Comparison of ENCODE assay signal across 21 cellular contexts in the genomic region with DNA sequence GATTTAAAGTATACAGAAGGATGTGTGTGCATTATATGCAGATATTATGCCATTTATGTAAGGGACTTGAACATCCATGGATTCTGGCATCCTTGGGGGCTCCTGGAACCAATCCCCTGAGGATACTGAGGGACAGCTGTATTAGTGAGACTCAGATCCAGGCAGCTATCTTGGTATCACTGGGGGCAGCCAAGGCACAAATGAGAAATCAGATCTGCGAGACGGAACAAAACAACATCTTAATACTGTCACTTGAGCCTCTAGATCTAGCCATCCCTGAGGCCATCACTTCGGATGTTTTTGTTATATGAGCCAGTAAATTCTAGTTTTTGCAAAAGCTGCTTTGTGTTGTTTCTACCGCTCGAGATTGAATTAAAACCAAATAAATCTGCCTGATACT.
"Had no signal": no experiment of that assay in that cellular context is flagged by ENCODE, and none has a peak within 500 bp of the region (broad histone marks: within the 10 kb centered on the region; RNA-seq: fewer than 3 reads in every experiment).

No MANE protein-coding gene starts in this region.

- H3K27ac ChIP-seq: brain microvascular endothelial cell, gastroesophageal sphincter, left lung, lower lobe of right lung, ovary, prostate gland, uterus, WERI-Rb-1 had no signal

- H3K9me3 ChIP-seq: gastroesophageal sphincter, left lung, lower lobe of right lung, ovary, prostate gland, uterus had no signal

- H3K4me3 ChIP-seq: gastroesophageal sphincter, left lung, lower lobe of right lung, ovary, prostate gland, skin epidermis, uterus had no signal

- H3K4me1 ChIP-seq: gastroesophageal sphincter, left lung, lower lobe of right lung, prostate gland, uterus had no signal

- DNase-seq: activated CD4-positive, alpha-beta T cell treated with anti-CD3 and anti-CD28 coated beads, Interleukin-2, amount 10 ng/mL, durations not matched to agents 24 days and 14 days; activated gamma-delta T cell; activated T-cell treated with anti-CD3 and anti-CD28 coated beads, Interleukin-2, amount 50 U/mL, for 1 hour; brain microvascular endothelial cell; caudate nucleus; cortex of kidney; erythroblast; head of caudate nucleus; kidney glomerular epithelial cell; left lung; lower lobe of right lung; mesenchymal stem cell; ovary; retina; substantia nigra; T1000; uterus; WERI-Rb-1 had no signal

- ATAC-seq: gastroesophageal sphincter, left lung had no signal

- H3K27me3 ChIP-seq: brain microvascular endothelial cell, ovary, uterus had no signal

- H3K36me3 ChIP-seq: brain microvascular endothelial cell, gastroesophageal sphincter, left lung, lower lobe of right lung, ovary, prostate gland, uterus, WERI-Rb-1 had no signal
